27 cellular contexts compared by ENCODE assay signal in the genomic region with DNA sequence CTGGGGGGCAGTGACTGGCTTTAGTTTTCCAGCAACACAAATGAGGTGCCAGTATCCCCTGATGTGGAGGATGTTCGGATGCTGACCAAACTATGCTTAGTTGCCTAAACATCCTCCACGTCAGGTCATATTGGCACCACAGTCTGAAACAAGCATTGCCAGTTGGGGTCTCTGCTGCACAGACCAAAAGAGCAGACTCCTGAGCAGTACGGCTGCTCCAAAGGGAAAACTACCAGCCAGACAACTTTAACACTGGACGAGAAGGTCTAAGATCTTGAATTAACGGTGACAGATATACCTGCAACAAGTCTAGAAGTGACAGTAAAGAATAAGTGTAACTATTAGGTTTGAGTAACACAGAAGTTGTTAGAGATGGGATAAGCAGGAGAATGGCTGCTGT.
"Had no signal": no experiment of that assay in that cellular context is flagged by ENCODE, and none has a peak within 500 bp of the region (broad histone marks: within the 10 kb centered on the region; RNA-seq: fewer than 3 reads in every experiment).

No MANE protein-coding gene starts in this region.

- H3K27ac ChIP-seq: neural progenitor cell, neutrophil, pancreas, prostate gland, right lobe of liver, sigmoid colon, suprapubic skin, testis, tibial artery, upper lobe of left lung, vagina had no signal

- H3K4me2 ChIP-seq: neural progenitor cell had no signal

- H3K4me1 ChIP-seq: neural progenitor cell, pancreas, prostate gland, sigmoid colon, suprapubic skin, testis, tibial artery, upper lobe of left lung, vagina had no signal

- H3K27me3 Mint-ChIP-seq: naive thymus-derived CD4-positive, alpha-beta T cell; stimulated activated memory B cell treated with anti-CD40 and anti-IgM and Interleukin-4, amounts not matched to agents 10 μg/mL and 1 μg/mL and 100 μg/mL, for 72 hours; stimulated activated naive CD8-positive, alpha-beta T cell treated with anti-CD3 and anti-CD28 coated beads, Interleukin-15, amount 100 ng/mL, for 72 hours had no signal

- H3K4me3 ChIP-seq: neural progenitor cell, pancreas, prostate gland, right lobe of liver, sigmoid colon, suprapubic skin, testis, tibial artery, upper lobe of left lung, vagina had no signal

- ATAC-seq: naive thymus-derived CD4-positive, alpha-beta T cell; natural killer cell; pancreas; right cardiac atrium; stimulated activated memory B cell treated with anti-CD40 and anti-IgM and Interleukin-4, amounts not matched to agents 10 μg/mL and 1 μg/mL and 100 μg/mL, for 72 hours; stimulated activated naive CD8-positive, alpha-beta T cell treated with anti-CD3 and anti-CD28 coated beads, Interleukin-15, amount 100 ng/mL, for 72 hours; stimulated activated naive CD8-positive, alpha-beta T cell treated with anti-CD3 and anti-CD28 coated beads, Interleukin-15, Interleukin-2, amounts not matched to agents 100 U/mL and 50 U/mL, for 24 hours had no signal

- H3K4me3 Mint-ChIP-seq: naive thymus-derived CD4-positive, alpha-beta T cell; natural killer cell; nephron; neural progenitor cell; stimulated activated memory B cell treated with anti-CD40 and anti-IgM and Interleukin-4, amounts not matched to agents 10 μg/mL and 1 μg/mL and 100 μg/mL, for 72 hours; stimulated activated naive CD8-positive, alpha-beta T cell treated with anti-CD3 and anti-CD28 coated beads, Interleukin-15, amount 100 ng/mL, for 72 hours had no signal

- DNase-seq: naive thymus-derived CD4-positive, alpha-beta T cell; natural killer cell; nucleus accumbens; pancreas; right cardiac atrium; right lobe of liver; sigmoid colon; small intestine; stimulated activated CD4-positive, alpha-beta T cell treated with anti-CD3 and anti-CD28 coated beads, Interleukin-15, amount 100 ng/mL, for 24 hours; stimulated activated CD4-positive, alpha-beta T cell treated with anti-CD3 and anti-CD28 coated beads, Interleukin-2, amount 100 ng/mL, for 24 hours; stimulated activated CD4-positive, alpha-beta T cell treated with anti-CD3 and anti-CD28 coated beads, Interleukin-2, amount 100 ng/mL, for 48 hours; stimulated activated CD4-positive, alpha-beta T cell treated with anti-CD3 and anti-CD28 coated beads, Interleukin-4, amount 100 ng/mL, for 24 hours; stimulated activated naive CD4-positive, alpha-beta T cell; stimulated activated naive CD8-positive, alpha-beta T cell treated with anti-CD3 and anti-CD28 coated beads, Interleukin-15, amount 100 ng/mL, for 72 hours; stimulated activated naive CD8-positive, alpha-beta T cell treated with anti-CD3 and anti-CD28 coated beads, Interleukin-15, Interleukin-2, amounts not matched to agents 100 U/mL and 50 U/mL, for 24 hours; substantia nigra; testis; tibial artery; trophoblast cell; upper lobe of left lung had no signal

- H3K27ac Mint-ChIP-seq: naive thymus-derived CD4-positive, alpha-beta T cell; natural killer cell; nephron; neural progenitor cell; stimulated activated memory B cell treated with anti-CD40 and anti-IgM and Interleukin-4, amounts not matched to agents 10 μg/mL and 1 μg/mL and 100 μg/mL, for 72 hours had no signal

- FAIRE-seq: pancreas, small intestine had no signal

- H3K4me1 Mint-ChIP-seq: naive thymus-derived CD4-positive, alpha-beta T cell; nephron; neural progenitor cell; stimulated activated memory B cell treated with anti-CD40 and anti-IgM and Interleukin-4, amounts not matched to agents 10 μg/mL and 1 μg/mL and 100 μg/mL, for 72 hours; stimulated activated naive CD8-positive, alpha-beta T cell treated with anti-CD3 and anti-CD28 coated beads, Interleukin-15, amount 100 ng/mL, for 72 hours had no signal

- H2AFZ ChIP-seq: neural progenitor cell had no signal

- H3K27me3 ChIP-seq: neural progenitor cell, neutrophil, pancreas, right lobe of liver, sigmoid colon, suprapubic skin, testis, tibial artery, upper lobe of left lung, vagina had no signal

- H3K9ac ChIP-seq: neural progenitor cell had no signal

- H3K9me3 ChIP-seq: neutrophil, pancreas, prostate gland, suprapubic skin, testis had no signal
